Comparison of ENCODE assay signal across 18 cellular contexts in genomic region chr6:38188677-38189335, GRCh38.
"Had no signal": no experiment of that assay in that cellular context is flagged by ENCODE, and none has a peak within 500 bp of the region (broad histone marks: within the 10 kb centered on the region; RNA-seq: fewer than 3 reads in every experiment).

No MANE protein-coding gene starts in this region.

- ATAC-seq: activated CD8-positive, alpha-beta T cell treated with anti-CD3 and anti-CD28 coated beads for 36 hours; activated T-cell treated with anti-CD3 and anti-CD28 coated beads, Interleukin-2, amount 50 U/mL, for 72 hours; left colon; lower lobe of right lung had no signal

- H3K9me3 ChIP-seq: ascending aorta, esophagus muscularis mucosa, lower lobe of right lung, prostate gland, right atrium auricular region, SK-N-SH, testis had no signal

- H3K27ac ChIP-seq: ascending aorta, esophagus muscularis mucosa, lower lobe of right lung, prostate gland, right atrium auricular region, testis had no signal

- H3K4me1 ChIP-seq: ascending aorta, esophagus muscularis mucosa, lower lobe of right lung, prostate gland, right atrium auricular region, testis had no signal

- H3K4me3 ChIP-seq: ascending aorta, esophagus muscularis mucosa, lower lobe of right lung, prostate gland, right atrium auricular region, testis had no signal

- DNase-seq: activated CD4-positive, alpha-beta T cell treated with anti-CD3 and anti-CD28 coated beads, Interleukin-2, amount 10 ng/mL, durations not matched to agents 24 days and 14 days; activated CD4-positive, CD25-positive, alpha-beta regulatory T cell; activated CD8-positive, alpha-beta T cell treated with anti-CD3 and anti-CD28 coated beads for 36 hours; activated effector memory CD4-positive, alpha-beta T cell treated with anti-CD3 and anti-CD28 coated beads, Interleukin-2, amount 50 U/mL, for 16 hours; activated T-cell treated with anti-CD3 and anti-CD28 coated beads, Interleukin-2, amount 50 U/mL, for 72 hours; cerebellar nuclear complex; cortex of kidney; effector CD4-positive, alpha-beta T cell; hippocampal formation; left colon; lower lobe of right lung; occipital lobe; SK-N-SH; testis had no signal

- H3K27me3 ChIP-seq: ascending aorta, esophagus muscularis mucosa, right atrium auricular region, testis had no signal

- H3K36me3 ChIP-seq: ascending aorta, prostate gland, right atrium auricular region had no signal
